Comparison of ENCODE assay signal across 1 cellular context in genomic region chr2:127388423-127389164, GRCh38.
A peak's percentile ranks its signal among the peaks of the same experiment; 100 is the strongest.
TF ChIP-seq lines count a peak whose summit lies in the region.

No MANE protein-coding gene starts in this region.

TF ChIP-seq in GM12878, 131 proteins besides CTCF, POLR2A, EP300 and RAD21 (continued from another document):
- TF ChIP-seq E4F1 (IDR thresholded peaks at IDR 0.05; ENCODE audit: borderline replicate concordance, partially characterized antibody) (no peak), NFXL1 (IDR thresholded peaks at IDR 0.05; ENCODE audit: borderline replicate concordance) (no peak), USF1 (IDR thresholded peaks at IDR 0.05; ENCODE audit: borderline replicate concordance, extremely low read length, insufficient read depth, low read depth, low read length) (no peak), RELB (IDR thresholded peaks at IDR 0.05; ENCODE audit: low read depth) (peak; percentile 35; the same call in 1 of the 2 replicates), POU2F2 (IDR thresholded peaks at IDR 0.05; ENCODE audit: borderline replicate concordance, low read depth, low read length) (0 out of 3 replicates have a peak, but pooled peaks have one; percentile 17), IKZF2 (IDR thresholded peaks at IDR 0.05) (peak; percentile 24 to 61; a peak in 1 of 4 replicates), BCL11A (IDR thresholded peaks at IDR 0.05; ENCODE audit: low read depth, low read length) (no peak), GABPA (IDR thresholded peaks at IDR 0.05; ENCODE audit: low read depth) (no peak), STAT3 (IDR thresholded peaks at IDR 0.05; ENCODE audit: low read depth, low read length) (no peak), HDGF (IDR thresholded peaks at IDR 0.05) (peak; percentile 44), PAX5 (IDR thresholded peaks at IDR 0.05; ENCODE audit: borderline replicate concordance, low read depth, low read length) (0 out of 2 replicates have a peak, but pooled peaks have one; percentile 16), NBN (IDR thresholded peaks at IDR 0.05) (peak; percentile 51; the same call in 1 of the 2 replicates), YBX1 (IDR thresholded peaks at IDR 0.05) (no peak), SUZ12 (IDR thresholded peaks at IDR 0.05; ENCODE audit: unreplicated experiment) (no peak), MEF2A (IDR thresholded peaks at IDR 0.05; ENCODE audit: insufficient read depth, low read depth, low read length) (no peak), CREM (IDR thresholded peaks at IDR 0.05; ENCODE audit: low read depth) (no peak), RUNX3 (IDR thresholded peaks at IDR 0.05; ENCODE audit: low read length) (no peak; the same call in 1 of the 2 replicates)
